In genomic region chr12:69383074-69383473, GRCh38 we compare ENCODE assay signal across 15 cellular contexts. TPM values are rescaled to one million over a fixed set of nuclear protein-coding genes. Genes with fewer than 3 reads are reported as not detected.
DNase-seq lines count a peak whose midpoint lies in the region; ATAC-seq and TF ChIP-seq lines count a peak whose summit lies in the region.
"Had no signal": no experiment of that assay in that cellular context is flagged by ENCODE, and none has a peak within 500 bp of the region (broad histone marks: within the 10 kb centered on the region; RNA-seq: fewer than 3 reads in every experiment).

No MANE protein-coding gene starts in this region.

- no peak for ATAC-seq in T-helper 17 cell
- peak; percentile 48 for ATAC-seq in esophagus mucosa
- no peak for ATAC-seq in HG03175 (IDR thresholded peaks at IDR 0.05; ENCODE audit: unreplicated experiment)
- ATAC-seq: GM23338 had no signal

- H3K4me1 ChIP-seq in spleen = no peaks in the 10 kb centered on the region
- H3K4me1 ChIP-seq: BLaER1 treated with 17β-estradiol and CSF1 and Interleukin-3, amounts not matched to agents 10 nM and 100 nM had no signal

- no peaks in the 10 kb centered on the region for H3K27me3 ChIP-seq in spleen (replicated peaks in 1 of 7)
- H3K27me3 ChIP-seq: BLaER1 treated with 17β-estradiol and CSF1 and Interleukin-3, amounts not matched to agents 10 nM and 100 nM had no signal

- intact Hi-C loops in spleen (cut with DNase I; ENCODE audit: low total_unique reads) = no loop called here

- H3K4me3 ChIP-seq in spleen = no peak overlapping the region
- H3K4me3 ChIP-seq: BLaER1 treated with 17β-estradiol and CSF1 and Interleukin-3, amounts not matched to agents 10 nM and 100 nM; GM23338 had no signal

- H3K9me3 ChIP-seq in T-helper 17 cell (ENCODE audit: control insufficient read depth, low read length, poor library complexity, severe bottlenecking) (no peaks in the 10 kb centered on the region), spleen (no peaks in the 10 kb centered on the region)
- H3K9me3 ChIP-seq: BLaER1 treated with 17β-estradiol and CSF1 and Interleukin-3, amounts not matched to agents 10 nM and 100 nM had no signal

- peaks cover 13% of the 10 kb centered on the region for H3K4me1 Mint-ChIP-seq in activated T-cell treated with anti-CD3 and anti-CD28 coated beads, Interleukin-2, amount 50 U/mL, for 24 hours (ENCODE audit: low read depth)
- H3K4me1 Mint-ChIP-seq in T-helper 17 cell = peaks cover 13% of the 10 kb centered on the region
- H3K4me1 Mint-ChIP-seq: GM23338 had no signal

- TF ChIP-seq CTCF in spleen (IDR thresholded peaks at IDR 0.05 in 8 of 11, conservative IDR thresholded peaks at IDR 0.05 in 3 of 11) = no peak

- no peak overlapping the region for H3K4me3 Mint-ChIP-seq in activated T-cell treated with anti-CD3 and anti-CD28 coated beads, Interleukin-2, amount 50 U/mL, for 24 hours
- H3K4me3 Mint-ChIP-seq in T-helper 17 cell = no peak overlapping the region
- H3K4me3 Mint-ChIP-seq: CD4-positive, CD25-positive, alpha-beta regulatory T cell; GM23338 had no signal

- H3K9me3 Mint-ChIP-seq in activated T-cell treated with anti-CD3 and anti-CD28 coated beads, Interleukin-2, amount 50 U/mL, for 24 hours = no peaks in the 10 kb centered on the region
- H3K9me3 Mint-ChIP-seq: CD4-positive, CD25-positive, alpha-beta regulatory T cell; GM23338 had no signal

- H3K36me3 ChIP-seq in spleen = peaks cover 0 to 65% (median 19%) of the 10 kb centered on the region in 6 donors

- H3K27me3 Mint-ChIP-seq in activated T-cell treated with anti-CD3 and anti-CD28 coated beads, Interleukin-2, amount 50 U/mL, for 24 hours = no peaks in the 10 kb centered on the region
- no peaks in the 10 kb centered on the region for H3K27me3 Mint-ChIP-seq in T-helper 17 cell
- H3K27me3 Mint-ChIP-seq: CD4-positive, CD25-positive, alpha-beta regulatory T cell had no signal

- TF ChIP-seq POLR2A in spleen (IDR thresholded peaks at IDR 0.05) = no peak

- H3K27ac ChIP-seq in spleen = no peak overlapping the region
- H3K27ac ChIP-seq: BLaER1 treated with 17β-estradiol and CSF1 and Interleukin-3, amounts not matched to agents 10 nM and 100 nM had no signal

- 90 to 99% (median 93%) methylated on average over 1 of the region's 1 CpG for WGBS in spleen, 5 donors

- peak overlapping the region; percentile 2 for H3K27ac Mint-ChIP-seq in activated T-cell treated with anti-CD3 and anti-CD28 coated beads, Interleukin-2, amount 50 U/mL, for 24 hours
- peak overlapping the region; percentile 39 for H3K27ac Mint-ChIP-seq in T-helper 17 cell

- no peak for DNase-seq in activated T-cell treated with anti-CD3 and anti-CD28 coated beads, Interleukin-2, amount 50 U/mL, for 24 hours
- DNase-seq in activated T-cell treated with anti-CD3 and anti-CD28 coated beads, Interleukin-2, amount 50 U/mL, for 48 hours = no peak
- DNase-seq in T-helper 17 cell = no peak
- no peak for DNase-seq in spleen
- no peak for DNase-seq in NCI-H2081 treated with DMSO at 0.1 percent for 48 hours (lab: John Stamatoyannopoulos, UW)
- DNase-seq: ACHN; CD4-positive, CD25-positive, alpha-beta regulatory T cell; DMS153; DMS79 treated with DMSO at 0.1 percent for 48 hours; EL; H7 had no signal

- peaks cover 76% of the 10 kb centered on the region for H3K36me3 Mint-ChIP-seq in activated T-cell treated with anti-CD3 and anti-CD28 coated beads, Interleukin-2, amount 50 U/mL, for 24 hours (ENCODE audit: low read depth)
- H3K36me3 Mint-ChIP-seq in T-helper 17 cell (ENCODE audit: low read depth) = peaks cover 10% of the 10 kb centered on the region

RNA-seq across cellular contexts. Expression of gene YEATS4, which starts 23.5 kb away (rescaled TPM):
- total RNA-seq in T-helper 17 cell (10 to 100 TPM; 34.0 to 36.7 TPM), esophagus mucosa (12.5 TPM), spleen (10 to 100 TPM; 11.3 to 36.5 (median 15.4) TPM)
- polyA plus RNA-seq in spleen = 10 to 100 TPM; 13.6 to 18.3 (median 17.6) TPM

RNA-seq across cellular contexts. Expression of gene LYZ, which starts 34.9 kb away (rescaled TPM):
- total RNA-seq in T-helper 17 cell (100 to 1,000 TPM in 1 of 2 donors, 10 to 100 TPM in 1; 66.3 to 134 TPM), esophagus mucosa (13.0 TPM), spleen (100 to 1,000 TPM; 149 to 941 (median 318) TPM)
- 100 to 1,000 TPM in 2 of 3 donors, 10 to 100 TPM in 1; 96.3 to 166 (median 133) TPM for polyA plus RNA-seq in spleen
- total RNA-seq: GM23338, H7 had no signal
- polyA plus RNA-seq: GM23338 had no signal
